1 cellular context compared by ENCODE assay signal in genomic region chr7:2757904-2758672, GRCh38.
TF ChIP-seq lines count a peak whose summit lies in the region.

No MANE protein-coding gene starts in this region.

TF ChIP-seq in GM12878, 131 proteins besides CTCF, POLR2A, EP300 and RAD21 (continued from another document and continues in another):
- TF ChIP-seq, protein P1, sequence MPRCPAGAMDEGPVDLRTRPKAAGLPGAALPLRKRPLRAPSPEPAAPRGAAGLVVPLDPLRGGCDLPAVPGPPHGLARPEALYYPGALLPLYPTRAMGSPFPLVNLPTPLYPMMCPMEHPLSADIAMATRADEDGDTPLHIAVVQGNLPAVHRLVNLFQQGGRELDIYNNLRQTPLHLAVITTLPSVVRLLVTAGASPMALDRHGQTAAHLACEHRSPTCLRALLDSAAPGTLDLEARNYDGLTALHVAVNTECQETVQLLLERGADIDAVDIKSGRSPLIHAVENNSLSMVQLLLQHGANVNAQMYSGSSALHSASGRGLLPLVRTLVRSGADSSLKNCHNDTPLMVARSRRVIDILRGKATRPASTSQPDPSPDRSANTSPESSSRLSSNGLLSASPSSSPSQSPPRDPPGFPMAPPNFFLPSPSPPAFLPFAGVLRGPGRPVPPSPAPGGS (IDR thresholded peaks at IDR 0.05; ENCODE audit: borderline replicate concordance, insufficient read depth, low read depth, low read length, poor library complexity, severe bottlenecking): peak; percentile 66
- TF ChIP-seq IKZF2 (IDR thresholded peaks at IDR 0.05) (peak; percentile 80 to 82), POLR2AphosphoS5 (IDR thresholded peaks at IDR 0.05; ENCODE audit: low read length) (peak; percentile 58; the same call in 1 of the 2 replicates), CHD4 (IDR thresholded peaks at IDR 0.05) (no peak), SIX5 (IDR thresholded peaks at IDR 0.05; ENCODE audit: low read depth, low read length, severe bottlenecking) (no peak), CEBPB (IDR thresholded peaks at IDR 0.05; ENCODE audit: borderline replicate concordance in 1 of 2, low read depth in 2 of 2, low read length in 2 of 2) (peak in 1 of 2 experiments; percentile 43; a peak in 1 of 4 replicates), RELA (IDR thresholded peaks at IDR 0.05; ENCODE audit: borderline replicate concordance, partially characterized antibody) (peak; percentile 67), ZZZ3 (IDR thresholded peaks at IDR 0.05; ENCODE audit: control insufficient read depth, insufficient read length, low read depth) (no peak), RUNX3 (IDR thresholded peaks at IDR 0.05; ENCODE audit: low read length) (peak; percentile 77), ZNF24 (IDR thresholded peaks at IDR 0.05) (no peak), SRF (IDR thresholded peaks at IDR 0.05; ENCODE audit: low read depth in 2 of 2, low read length in 2 of 2) (0 out of 4 replicates have a peak, but pooled peaks of 1 of the 2 experiments have one; percentile 39), ASH2L (IDR thresholded peaks at IDR 0.05; ENCODE audit: borderline replicate concordance, low read depth) (0 out of 2 replicates have a peak, but pooled peaks have one; percentile 45), MTA3 (IDR thresholded peaks at IDR 0.05; ENCODE audit: borderline replicate concordance, low read length) (no peak), CBX3 (IDR thresholded peaks at IDR 0.05; ENCODE audit: borderline replicate concordance, low read depth) (no peak), DPF2 (IDR thresholded peaks at IDR 0.05) (peak; percentile 84), NFIC (IDR thresholded peaks at IDR 0.05; ENCODE audit: low read depth, low read length) (peak; percentile 94), YY1 (IDR thresholded peaks at IDR 0.05; ENCODE audit: low read depth, low read length) (no peak; the same call in 1 of the 2 replicates), SMAD5 (IDR thresholded peaks at IDR 0.05; ENCODE audit: low read depth) (no peak), ZNF384 (IDR thresholded peaks at IDR 0.05; ENCODE audit: borderline replicate concordance, low read depth, low read length) (no peak), KLF5 (IDR thresholded peaks at IDR 0.05; ENCODE audit: partially characterized antibody) (peak; percentile 73), SMC3 (IDR thresholded peaks at IDR 0.05; ENCODE audit: borderline replicate concordance, low read length) (no peak), NR2C1 (IDR thresholded peaks at IDR 0.05) (no peak), ATF2 (IDR thresholded peaks at IDR 0.05; ENCODE audit: low read length) (peak; percentile 84; the same call in 1 of the 2 replicates), CHD1 (IDR thresholded peaks at IDR 0.05; ENCODE audit: low read depth, low read length) (no peak), KAT2A (conservative IDR thresholded peaks at IDR 0.05; ENCODE audit: control insufficient read depth, low read depth, low read length) (no peak), IKZF1 (conservative IDR thresholded peaks at IDR 0.05) (peak; percentile 74), HDAC2 (IDR thresholded peaks at IDR 0.05) (0 out of 2 replicates have a peak, but pooled peaks have one; percentile 2), PAX5 (IDR thresholded peaks at IDR 0.05; ENCODE audit: borderline replicate concordance, low read depth, low read length) (no peak), JUNB (IDR thresholded peaks at IDR 0.05) (peak; percentile 96), MEF2B (IDR thresholded peaks at IDR 0.05; ENCODE audit: partially characterized antibody, poor library complexity, severe bottlenecking) (peak; percentile 31), MXI1 (IDR thresholded peaks at IDR 0.05; ENCODE audit: low read depth, low read length) (no peak), FOXK2 (IDR thresholded peaks at IDR 0.05) (peak; percentile 59; the same call in 1 of the 2 replicates), GATAD2B (conservative IDR thresholded peaks at IDR 0.05; ENCODE audit: low read depth) (peak; percentile 73; the same call in 1 of the 2 replicates), CHD2 (IDR thresholded peaks at IDR 0.05; ENCODE audit: borderline replicate concordance, low read depth, low read length) (0 out of 2 replicates have a peak, but pooled peaks have one; percentile 9), SUZ12 (IDR thresholded peaks at IDR 0.05; ENCODE audit: unreplicated experiment) (no peak), NR2F1 (conservative IDR thresholded peaks at IDR 0.05) (peak; percentile 60), BCL11A (IDR thresholded peaks at IDR 0.05; ENCODE audit: low read depth, low read length) (peak; percentile 61; the same call in 1 of the 2 replicates), EGR1 (IDR thresholded peaks at IDR 0.05; ENCODE audit: borderline replicate concordance in 1 of 2, low read depth in 2 of 2, low read length in 2 of 2) (peak in 1 of 2 experiments; percentile 85; a peak in 2 of 3 replicates), CREM (IDR thresholded peaks at IDR 0.05; ENCODE audit: low read depth) (peak; percentile 81), FOXM1 (IDR thresholded peaks at IDR 0.05; ENCODE audit: low read depth, low read length) (peak; percentile 85), MTA2 (IDR thresholded peaks at IDR 0.05; ENCODE audit: low read depth) (peak; percentile 56), SMARCA5 (IDR thresholded peaks at IDR 0.05) (peak; percentile 93), MEF2A (IDR thresholded peaks at IDR 0.05; ENCODE audit: insufficient read depth, low read depth, low read length) (peak; percentile 87), EED (IDR thresholded peaks at IDR 0.05; ENCODE audit: low read depth) (peak; percentile 18; the same call in 1 of the 2 replicates), CREB1 (IDR thresholded peaks at IDR 0.05; ENCODE audit: low read depth) (peak; percentile 94), STAT1 (conservative IDR thresholded peaks at IDR 0.05) (no peak), BHLHE40 (IDR thresholded peaks at IDR 0.05; ENCODE audit: borderline replicate concordance in 1 of 2, low read depth in 2 of 2, low read length in 1 of 2) (peak in 1 of 2 experiments; percentile 56; a peak in 2 of 4 replicates), E2F8 (IDR thresholded peaks at IDR 0.05; ENCODE audit: low read depth, partially characterized antibody) (no peak), HDGF (IDR thresholded peaks at IDR 0.05) (no peak), NRF1 (conservative IDR thresholded peaks at IDR 0.05; ENCODE audit: low read depth, low read length) (no peak), JUND (IDR thresholded peaks at IDR 0.05; ENCODE audit: low read depth, low read length) (peak; percentile 82)
- TF ChIP-seq, protein P2, sequence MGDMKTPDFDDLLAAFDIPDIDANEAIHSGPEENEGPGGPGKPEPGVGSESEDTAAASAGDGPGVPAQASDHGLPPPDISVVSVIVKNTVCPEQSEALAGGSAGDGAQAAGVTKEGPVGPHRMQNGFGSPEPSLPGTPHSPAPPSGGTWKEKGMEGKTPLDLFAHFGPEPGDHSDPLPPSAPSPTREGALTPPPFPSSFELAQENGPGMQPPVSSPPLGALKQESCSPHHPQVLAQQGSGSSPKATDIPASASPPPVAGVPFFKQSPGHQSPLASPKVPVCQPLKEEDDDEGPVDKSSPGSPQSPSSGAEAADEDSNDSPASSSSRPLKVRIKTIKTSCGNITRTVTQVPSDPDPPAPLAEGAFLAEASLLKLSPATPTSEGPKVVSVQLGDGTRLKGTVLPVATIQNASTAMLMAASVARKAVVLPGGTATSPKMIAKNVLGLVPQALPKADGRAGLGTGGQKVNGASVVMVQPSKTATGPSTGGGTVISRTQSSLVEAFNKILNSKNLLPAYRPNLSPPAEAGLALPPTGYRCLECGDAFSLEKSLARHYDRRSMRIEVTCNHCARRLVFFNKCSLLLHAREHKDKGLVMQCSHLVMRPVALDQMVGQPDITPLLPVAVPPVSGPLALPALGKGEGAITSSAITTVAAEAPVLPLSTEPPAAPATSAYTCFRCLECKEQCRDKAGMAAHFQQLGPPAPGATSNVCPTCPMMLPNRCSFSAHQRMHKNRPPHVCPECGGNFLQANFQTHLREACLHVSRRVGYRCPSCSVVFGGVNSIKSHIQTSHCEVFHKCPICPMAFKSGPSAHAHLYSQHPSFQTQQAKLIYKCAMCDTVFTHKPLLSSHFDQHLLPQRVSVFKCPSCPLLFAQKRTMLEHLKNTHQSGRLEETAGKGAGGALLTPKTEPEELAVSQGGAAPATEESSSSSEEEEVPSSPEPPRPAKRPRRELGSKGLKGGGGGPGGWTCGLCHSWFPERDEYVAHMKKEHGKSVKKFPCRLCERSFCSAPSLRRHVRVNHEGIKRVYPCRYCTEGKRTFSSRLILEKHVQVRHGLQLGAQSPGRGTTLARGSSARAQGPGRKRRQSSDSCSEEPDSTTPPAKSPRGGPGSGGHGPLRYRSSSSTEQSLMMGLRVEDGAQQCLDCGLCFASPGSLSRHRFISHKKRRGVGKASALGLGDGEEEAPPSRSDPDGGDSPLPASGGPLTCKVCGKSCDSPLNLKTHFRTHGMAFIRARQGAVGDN (IDR thresholded peaks at IDR 0.05): peak; percentile 95
- TF ChIP-seq, protein P3, sequence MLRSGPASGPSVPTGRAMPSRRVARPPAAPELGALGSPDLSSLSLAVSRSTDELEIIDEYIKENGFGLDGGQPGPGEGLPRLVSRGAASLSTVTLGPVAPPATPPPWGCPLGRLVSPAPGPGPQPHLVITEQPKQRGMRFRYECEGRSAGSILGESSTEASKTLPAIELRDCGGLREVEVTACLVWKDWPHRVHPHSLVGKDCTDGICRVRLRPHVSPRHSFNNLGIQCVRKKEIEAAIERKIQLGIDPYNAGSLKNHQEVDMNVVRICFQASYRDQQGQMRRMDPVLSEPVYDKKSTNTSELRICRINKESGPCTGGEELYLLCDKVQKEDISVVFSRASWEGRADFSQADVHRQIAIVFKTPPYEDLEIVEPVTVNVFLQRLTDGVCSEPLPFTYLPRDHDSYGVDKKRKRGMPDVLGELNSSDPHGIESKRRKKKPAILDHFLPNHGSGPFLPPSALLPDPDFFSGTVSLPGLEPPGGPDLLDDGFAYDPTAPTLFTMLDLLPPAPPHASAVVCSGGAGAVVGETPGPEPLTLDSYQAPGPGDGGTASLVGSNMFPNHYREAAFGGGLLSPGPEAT (IDR thresholded peaks at IDR 0.05; ENCODE audit: low read depth): peak; percentile 96
- TF ChIP-seq, protein P4, sequence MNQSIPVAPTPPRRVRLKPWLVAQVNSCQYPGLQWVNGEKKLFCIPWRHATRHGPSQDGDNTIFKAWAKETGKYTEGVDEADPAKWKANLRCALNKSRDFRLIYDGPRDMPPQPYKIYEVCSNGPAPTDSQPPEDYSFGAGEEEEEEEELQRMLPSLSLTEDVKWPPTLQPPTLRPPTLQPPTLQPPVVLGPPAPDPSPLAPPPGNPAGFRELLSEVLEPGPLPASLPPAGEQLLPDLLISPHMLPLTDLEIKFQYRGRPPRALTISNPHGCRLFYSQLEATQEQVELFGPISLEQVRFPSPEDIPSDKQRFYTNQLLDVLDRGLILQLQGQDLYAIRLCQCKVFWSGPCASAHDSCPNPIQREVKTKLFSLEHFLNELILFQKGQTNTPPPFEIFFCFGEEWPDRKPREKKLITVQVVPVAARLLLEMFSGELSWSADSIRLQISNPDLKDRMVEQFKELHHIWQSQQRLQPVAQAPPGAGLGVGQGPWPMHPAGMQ (IDR thresholded peaks at IDR 0.05; ENCODE audit: borderline replicate concordance): no peak
- TF ChIP-seq, protein P5, sequence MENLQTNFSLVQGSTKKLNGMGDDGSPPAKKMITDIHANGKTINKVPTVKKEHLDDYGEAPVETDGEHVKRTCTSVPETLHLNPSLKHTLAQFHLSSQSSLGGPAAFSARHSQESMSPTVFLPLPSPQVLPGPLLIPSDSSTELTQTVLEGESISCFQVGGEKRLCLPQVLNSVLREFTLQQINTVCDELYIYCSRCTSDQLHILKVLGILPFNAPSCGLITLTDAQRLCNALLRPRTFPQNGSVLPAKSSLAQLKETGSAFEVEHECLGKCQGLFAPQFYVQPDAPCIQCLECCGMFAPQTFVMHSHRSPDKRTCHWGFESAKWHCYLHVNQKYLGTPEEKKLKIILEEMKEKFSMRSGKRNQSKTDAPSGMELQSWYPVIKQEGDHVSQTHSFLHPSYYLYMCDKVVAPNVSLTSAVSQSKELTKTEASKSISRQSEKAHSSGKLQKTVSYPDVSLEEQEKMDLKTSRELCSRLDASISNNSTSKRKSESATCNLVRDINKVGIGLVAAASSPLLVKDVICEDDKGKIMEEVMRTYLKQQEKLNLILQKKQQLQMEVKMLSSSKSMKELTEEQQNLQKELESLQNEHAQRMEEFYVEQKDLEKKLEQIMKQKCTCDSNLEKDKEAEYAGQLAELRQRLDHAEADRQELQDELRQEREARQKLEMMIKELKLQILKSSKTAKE (IDR thresholded peaks at IDR 0.05; ENCODE audit: low read depth, poor library complexity, severe bottlenecking): peak; percentile 73
- TF ChIP-seq, protein P6, sequence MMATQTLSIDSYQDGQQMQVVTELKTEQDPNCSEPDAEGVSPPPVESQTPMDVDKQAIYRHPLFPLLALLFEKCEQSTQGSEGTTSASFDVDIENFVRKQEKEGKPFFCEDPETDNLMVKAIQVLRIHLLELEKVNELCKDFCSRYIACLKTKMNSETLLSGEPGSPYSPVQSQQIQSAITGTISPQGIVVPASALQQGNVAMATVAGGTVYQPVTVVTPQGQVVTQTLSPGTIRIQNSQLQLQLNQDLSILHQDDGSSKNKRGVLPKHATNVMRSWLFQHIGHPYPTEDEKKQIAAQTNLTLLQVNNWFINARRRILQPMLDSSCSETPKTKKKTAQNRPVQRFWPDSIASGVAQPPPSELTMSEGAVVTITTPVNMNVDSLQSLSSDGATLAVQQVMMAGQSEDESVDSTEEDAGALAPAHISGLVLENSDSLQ (IDR thresholded peaks at IDR 0.05): peak; percentile 67
